8 cellular contexts compared by ENCODE assay signal in the genomic region with DNA sequence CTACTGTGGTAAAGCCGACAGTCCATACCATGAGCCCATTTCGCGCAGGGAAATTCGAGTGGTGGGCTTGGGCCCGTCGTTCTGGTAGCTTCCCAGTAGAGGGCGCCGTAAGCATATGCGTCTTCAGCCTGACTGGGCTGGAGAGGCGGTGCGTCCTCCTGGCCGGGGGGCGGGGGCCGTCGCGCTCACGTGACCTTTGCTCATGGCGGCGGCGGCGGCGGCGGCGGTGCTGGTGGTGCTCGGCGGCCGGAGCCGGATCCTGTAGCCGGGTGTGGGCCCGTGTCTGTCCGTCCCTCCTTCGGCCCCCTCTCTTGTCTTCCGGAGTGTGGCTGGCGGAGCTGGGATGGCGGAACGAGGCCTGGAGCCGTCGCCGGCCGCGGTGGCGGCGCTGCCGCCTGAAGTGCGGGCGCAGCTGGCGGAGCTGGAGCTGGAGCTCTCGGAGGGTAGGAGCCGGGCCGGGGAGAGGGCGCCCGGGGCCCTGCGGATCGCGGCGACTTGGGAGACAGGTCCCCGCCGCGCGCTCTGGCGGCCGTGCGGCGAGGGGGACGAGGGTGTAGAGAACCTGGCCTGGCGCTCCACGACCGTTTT. TPM values are rescaled to one million over a fixed set of nuclear protein-coding genes. Genes with fewer than 3 reads are reported as not detected.
DNase-seq lines count a peak whose midpoint lies in the region; ATAC-seq lines count a peak whose summit lies in the region.

A gene with protein sequence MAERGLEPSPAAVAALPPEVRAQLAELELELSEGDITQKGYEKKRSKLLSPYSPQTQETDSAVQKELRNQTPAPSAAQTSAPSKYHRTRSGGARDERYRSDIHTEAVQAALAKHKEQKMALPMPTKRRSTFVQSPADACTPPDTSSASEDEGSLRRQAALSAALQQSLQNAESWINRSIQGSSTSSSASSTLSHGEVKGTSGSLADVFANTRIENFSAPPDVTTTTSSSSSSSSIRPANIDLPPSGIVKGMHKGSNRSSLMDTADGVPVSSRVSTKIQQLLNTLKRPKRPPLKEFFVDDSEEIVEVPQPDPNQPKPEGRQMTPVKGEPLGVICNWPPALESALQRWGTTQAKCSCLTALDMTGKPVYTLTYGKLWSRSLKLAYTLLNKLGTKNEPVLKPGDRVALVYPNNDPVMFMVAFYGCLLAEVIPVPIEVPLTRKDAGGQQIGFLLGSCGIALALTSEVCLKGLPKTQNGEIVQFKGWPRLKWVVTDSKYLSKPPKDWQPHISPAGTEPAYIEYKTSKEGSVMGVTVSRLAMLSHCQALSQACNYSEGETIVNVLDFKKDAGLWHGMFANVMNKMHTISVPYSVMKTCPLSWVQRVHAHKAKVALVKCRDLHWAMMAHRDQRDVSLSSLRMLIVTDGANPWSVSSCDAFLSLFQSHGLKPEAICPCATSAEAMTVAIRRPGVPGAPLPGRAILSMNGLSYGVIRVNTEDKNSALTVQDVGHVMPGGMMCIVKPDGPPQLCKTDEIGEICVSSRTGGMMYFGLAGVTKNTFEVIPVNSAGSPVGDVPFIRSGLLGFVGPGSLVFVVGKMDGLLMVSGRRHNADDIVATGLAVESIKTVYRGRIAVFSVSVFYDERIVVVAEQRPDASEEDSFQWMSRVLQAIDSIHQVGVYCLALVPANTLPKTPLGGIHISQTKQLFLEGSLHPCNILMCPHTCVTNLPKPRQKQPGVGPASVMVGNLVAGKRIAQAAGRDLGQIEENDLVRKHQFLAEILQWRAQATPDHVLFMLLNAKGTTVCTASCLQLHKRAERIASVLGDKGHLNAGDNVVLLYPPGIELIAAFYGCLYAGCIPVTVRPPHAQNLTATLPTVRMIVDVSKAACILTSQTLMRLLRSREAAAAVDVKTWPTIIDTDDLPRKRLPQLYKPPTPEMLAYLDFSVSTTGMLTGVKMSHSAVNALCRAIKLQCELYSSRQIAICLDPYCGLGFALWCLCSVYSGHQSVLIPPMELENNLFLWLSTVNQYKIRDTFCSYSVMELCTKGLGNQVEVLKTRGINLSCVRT (N-terminal part only) (plus strand): TSS at position 188 of the 588 bp plus-strand sequence. CDS start 156 bp downstream, at position 344.

- H3K4me1 Mint-ChIP-seq in activated CD4-positive, alpha-beta T cell treated with anti-CD3 and anti-CD28 coated beads, Interleukin-2, amount 10 ng/mL, durations not matched to agents 7 days and 5 days, result peaks cover 45% of the 10 kb centered on the region

- peak; percentile 48 for ATAC-seq in HG03469 (IDR thresholded peaks at IDR 0.05; ENCODE audit: unreplicated experiment)

- peak within 1 kb of the TSS; percentile 93 for H3K4me3 Mint-ChIP-seq in activated CD4-positive, alpha-beta T cell treated with anti-CD3 and anti-CD28 coated beads, Interleukin-2, amount 10 ng/mL, durations not matched to agents 7 days and 5 days

- peaks cover 2% of the 10 kb centered on the region for H3K9me3 Mint-ChIP-seq in activated CD4-positive, alpha-beta T cell treated with anti-CD3 and anti-CD28 coated beads, Interleukin-2, amount 10 ng/mL, durations not matched to agents 7 days and 5 days

- H3K27ac Mint-ChIP-seq in activated CD4-positive, alpha-beta T cell treated with anti-CD3 and anti-CD28 coated beads, Interleukin-2, amount 10 ng/mL, durations not matched to agents 7 days and 5 days, result peak within 1 kb of the TSS; percentile 94

- H3K4me3 ChIP-seq in BLaER1, result peak within 1 kb of the TSS; percentile 96

- no peaks in the 10 kb centered on the region for H3K27me3 ChIP-seq in BLaER1

- H4K20me1 ChIP-seq in BLaER1, result peaks cover 36% of the 10 kb centered on the region

- POLR2A ChIA-PET in activated CD4-positive, alpha-beta T cell treated with anti-CD3 and anti-CD28 coated beads, Interleukin-2, amount 10 ng/mL, durations not matched to agents 7 days and 5 days (lab: Charles Lee), result interaction anchor here (1.0 to 1.6 kb wide), 2 partner anchors 30 to 133 kb away, joined by 3 to 4 read pairs; no protein-coding TSS in a partner anchor

- no peaks in the 10 kb centered on the region for H3K36me3 ChIP-seq in BLaER1

- CTCF ChIA-PET in activated CD4-positive, alpha-beta T cell treated with anti-CD3 and anti-CD28 coated beads, Interleukin-2, amount 10 ng/mL, durations not matched to agents 7 days and 5 days (lab: Charles Lee), result interaction anchor here (0.6 to 7.7 kb wide), 37 partner anchors 9 to 712 kb away, joined by 3 to 77 read pairs (median 4); partner anchors contain the start of gene COX14

- DNase-seq in GM19240 (ENCODE audit: insufficient read length, low spot score), result peak; percentile 65
- DNase-seq in NCI-H526 (lab: John Stamatoyannopoulos, UW), result peak; percentile 79 to 96
- DNase-seq in activated CD4-positive, alpha-beta T cell treated with anti-CD3 and anti-CD28 coated beads, Interleukin-2, amount 10 ng/mL, durations not matched to agents 7 days and 5 days, result peak; percentile 97
- DNase-seq in cortex of kidney (lab: John Stamatoyannopoulos, UW), result peak; percentile 66
- peak; percentile 97 for DNase-seq in left kidney (ENCODE audit: low read depth, low spot score)
- peak; percentile 96 for DNase-seq in stimulated activated CD4-positive, alpha-beta T cell treated with anti-CD3 and anti-CD28 coated beads, Interleukin-1b, Interleukin-23, amount 100 ng/mL, for 48 hours

- peak within 1 kb of the TSS; percentile 94 for H3K27ac ChIP-seq in BLaER1

- H3K4me2 ChIP-seq in BLaER1, result peak within 1 kb of the TSS; percentile 87

- peak within 1 kb of the TSS; percentile 97 for H3K9ac ChIP-seq in BLaER1

- H3K4me1 ChIP-seq in BLaER1, result peaks cover 32% of the 10 kb centered on the region

- H3K36me3 Mint-ChIP-seq in activated CD4-positive, alpha-beta T cell treated with anti-CD3 and anti-CD28 coated beads, Interleukin-2, amount 10 ng/mL, durations not matched to agents 7 days and 5 days (ENCODE audit: low read depth), result peaks cover 20% of the 10 kb centered on the region

- no peaks in the 10 kb centered on the region for H3K27me3 Mint-ChIP-seq in activated CD4-positive, alpha-beta T cell treated with anti-CD3 and anti-CD28 coated beads, Interleukin-2, amount 10 ng/mL, durations not matched to agents 7 days and 5 days

- H3K9me3 ChIP-seq in BLaER1, result peaks cover 17% of the 10 kb centered on the region

RNA-seq across cellular contexts. Expression of the gene that starts here (rescaled TPM):
- 10 to 100 TPM; 28.9 to 30.4 TPM for total RNA-seq in activated CD4-positive, alpha-beta T cell treated with anti-CD3 and anti-CD28 coated beads, Interleukin-2, amount 10 ng/mL, durations not matched to agents 7 days and 5 days

Comparison
In these comparisons a context has a peak if more than half of its experiments do, and no peak if none do; other contexts are left out.
1. Peak in every context shown above with its lines: DNase-seq, ATAC-seq, H3K4me3 ChIP-seq and H3K27ac ChIP-seq.